1 cellular context compared by ENCODE assay signal in genomic region chr1:94927405-94928175, GRCh38.
TF ChIP-seq lines count a peak whose summit lies in the region.

No MANE protein-coding gene starts in this region.

TF ChIP-seq in H1, 55 proteins besides CTCF, POLR2A, EP300 and RAD21 (continued from another document):
- TF ChIP-seq YY1 (IDR thresholded peaks at IDR 0.05; ENCODE audit: low read depth, low read length) (peak; percentile 54), TCF12 (IDR thresholded peaks at IDR 0.05; ENCODE audit: low read depth, low read length) (0 out of 2 replicates have a peak, but pooled peaks have one; percentile 32), RXRA (IDR thresholded peaks at IDR 0.05; ENCODE audit: insufficient read depth, low read depth, low read length) (no peak), MAX (IDR thresholded peaks at IDR 0.05) (peak; percentile 29; the same call in 1 of the 2 replicates), SIX5 (IDR thresholded peaks at IDR 0.05; ENCODE audit: low read depth, low read length) (no peak), GTF2F1 (IDR thresholded peaks at IDR 0.05; ENCODE audit: borderline replicate concordance, low read depth, low read length) (no peak), TEAD4 (IDR thresholded peaks at IDR 0.05; ENCODE audit: low read depth, low read length) (no peak), TAF1 (IDR thresholded peaks at IDR 0.05; ENCODE audit: low read depth, low read length) (peak; percentile 16; the same call in 1 of the 2 replicates), TAF7 (optimal IDR thresholded peaks at IDR 0.05; ENCODE audit: borderline replicate concordance, low read depth, low read length) (peak; percentile 57), RNF2 (IDR thresholded peaks at IDR 0.05; ENCODE audit: borderline replicate concordance, low read depth, low read length, missing control alignments, poor library complexity, severe bottlenecking) (no peak), CTBP2 (IDR thresholded peaks at IDR 0.05; ENCODE audit: borderline replicate concordance, insufficient read depth, insufficient read length, low read length) (no peak), MAFK (IDR thresholded peaks at IDR 0.05; ENCODE audit: low read depth, low read length) (no peak), RBBP5 (IDR thresholded peaks at IDR 0.05; ENCODE audit: borderline replicate concordance, low read depth, low read length) (no peak; the same call in 1 of the 2 replicates), RFX5 (IDR thresholded peaks at IDR 0.05; ENCODE audit: borderline replicate concordance, low read depth, low read length) (no peak), GABPA (IDR thresholded peaks at IDR 0.05; ENCODE audit: borderline replicate concordance, insufficient read depth, low read length) (peak; percentile 9; the same call in 1 of the 2 replicates), NANOG (IDR thresholded peaks at IDR 0.05; ENCODE audit: insufficient read depth, low read depth, low read length, poor library complexity, severe bottlenecking) (no peak)
- TF ChIP-seq, protein P1, sequence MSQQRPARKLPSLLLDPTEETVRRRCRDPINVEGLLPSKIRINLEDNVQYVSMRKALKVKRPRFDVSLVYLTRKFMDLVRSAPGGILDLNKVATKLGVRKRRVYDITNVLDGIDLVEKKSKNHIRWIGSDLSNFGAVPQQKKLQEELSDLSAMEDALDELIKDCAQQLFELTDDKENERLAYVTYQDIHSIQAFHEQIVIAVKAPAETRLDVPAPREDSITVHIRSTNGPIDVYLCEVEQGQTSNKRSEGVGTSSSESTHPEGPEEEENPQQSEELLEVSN (IDR thresholded peaks at IDR 0.05): peak; percentile 38; the same call in 1 of the 2 replicates
